In genomic region chr13:28059214-28059613, GRCh38 we compare ENCODE assay signal across 7 cellular contexts. TPM values are rescaled to one million over a fixed set of nuclear protein-coding genes. Genes with fewer than 3 reads are reported as not detected.
A peak's percentile ranks its signal among the peaks of the same experiment; 100 is the strongest.
DNase-seq lines count a peak whose midpoint lies in the region; ATAC-seq and TF ChIP-seq lines count a peak whose summit lies in the region.

No MANE protein-coding gene starts in this region.

- H3K4me3 ChIP-seq in LNCaP clone FGC (ENCODE audit: low read depth, low read length) (no peak overlapping the region), fibroblast of pulmonary artery (replicated peaks; ENCODE audit: low read depth, low read length) (no peak overlapping the region)

- TF ChIP-seq CTCF in LNCaP clone FGC (IDR thresholded peaks at IDR 0.05; ENCODE audit: control insufficient read depth, extremely low read depth, insufficient read depth) (peak; percentile 64), fibroblast of pulmonary artery (IDR thresholded peaks at IDR 0.05; ENCODE audit: low read length, missing control alignments) (peak; percentile 56)

- ATAC-seq in GM21367 (IDR thresholded peaks at IDR 0.05; ENCODE audit: unreplicated experiment): no peak

- DNase-seq in GM03348 (ENCODE audit: low spot score) (peak; percentile 32), LNCaP clone FGC (ENCODE audit: low read depth) (peak; percentile 15), fibroblast of pulmonary artery (ENCODE audit: low read depth) (peak; percentile 48), occipital lobe (lab: John Stamatoyannopoulos, UW) (no peak)
- peak; percentile 15 to 36 for DNase-seq in activated CD4-positive, alpha-beta T cell treated with anti-CD3 and anti-CD28 coated beads, Interleukin-2, amount 50 U/mL, for 4 hours
- DNase-seq in stimulated activated CD4-positive, alpha-beta T cell treated with anti-CD3 and anti-CD28 coated beads, Interleukin-4, amount 100 ng/mL, for 24 hours: peak; percentile 49

RNA-seq across cellular contexts. Expression of gene FLT3, which starts 41.2 kb away (rescaled TPM):
- 3.1 TPM for total RNA-seq in occipital lobe
